In genomic region chr2:205714058-205714776, GRCh38 we compare ENCODE assay signal across 8 cellular contexts. TPM values are rescaled to one million over a fixed set of nuclear protein-coding genes. Genes with fewer than 3 reads are reported as not detected.
DNase-seq lines count a peak whose midpoint lies in the region; ATAC-seq and TF ChIP-seq lines count a peak whose summit lies in the region.

No MANE protein-coding gene starts in this region.

- H3K9me3 ChIP-seq in mesenchymal stem cell (ENCODE audit: control insufficient read depth, low read length) = no peaks in the 10 kb centered on the region

- H3K18ac ChIP-seq in mesenchymal stem cell (ENCODE audit: low read depth in 1 of 2, low read length in 2 of 2) = peak overlapping the region; percentile 77

- peaks cover 0 to 15% of the 10 kb centered on the region in 2 experiments for H3K36me3 ChIP-seq in mesenchymal stem cell (ENCODE audit: control insufficient read depth in 1 of 2, insufficient read depth in 2 of 2, low read depth in 1 of 2, low read length in 2 of 2)

- H3K9me3 Mint-ChIP-seq in WTC11 = peaks cover 5% of the 10 kb centered on the region

- peaks cover 13% of the 10 kb centered on the region for H3K4me1 ChIP-seq in mesenchymal stem cell (ENCODE audit: control insufficient read depth, insufficient read depth, low read depth, low read length)

- H4K8ac ChIP-seq in mesenchymal stem cell (ENCODE audit: low read length) = peak overlapping the region; percentile 53

- peak overlapping the region; percentile 99 for H2AK5ac ChIP-seq in mesenchymal stem cell (ENCODE audit: low read length, severe bottlenecking)

- peaks cover 18% of the 10 kb centered on the region for H3K79me1 ChIP-seq in mesenchymal stem cell (replicated peaks; ENCODE audit: low read length, poor library complexity, severe bottlenecking)

- H3K4ac ChIP-seq in mesenchymal stem cell (ENCODE audit: low read depth in 1 of 2, low read length in 2 of 2) = peak overlapping the region; percentile 17 to 86

- no peak overlapping the region for H3K9ac ChIP-seq in mesenchymal stem cell (ENCODE audit: low read length)

- DNase-seq in GM19240 (ENCODE audit: insufficient read length, low spot score) = peak; percentile 15
- DNase-seq in WTC11 (ENCODE audit: low spot score) = no peak
- DNase-seq in mesenchymal stem cell = peak; percentile 91
- DNase-seq in NCI-H1436 treated with DMSO at 0.1 percent for 48 hours (lab: John Stamatoyannopoulos, UW) = no peak
- DNase-seq in NCI-H2171 treated with DMSO at 0.1 percent for 48 hours (lab: John Stamatoyannopoulos, UW) = no peak
- DNase-seq in nucleus accumbens (lab: John Stamatoyannopoulos, UW) = no peak
- DNase-seq in Ammon's horn (ENCODE audit: low spot score) = no peak

- TF ChIP-seq CTCF in WTC11 (IDR thresholded peaks at IDR 0.05) = no peak

- peaks cover 32% of the 10 kb centered on the region for H3K4me1 Mint-ChIP-seq in WTC11

- peak overlapping the region in 1 of 2 experiments; percentile 3 for H3K14ac ChIP-seq in mesenchymal stem cell (ENCODE audit: low read length in 2 of 2)

- CTCF ChIA-PET in WTC11 (lab: Charles Lee) = interaction anchor here (1.0 kb wide), 1 partner anchor 38 kb away, joined by 3 read pairs; no protein-coding TSS in a partner anchor

- H2AFZ ChIP-seq in mesenchymal stem cell (ENCODE audit: low read depth, low read length) = no peak overlapping the region

- ATAC-seq in HG02981 (IDR thresholded peaks at IDR 0.05; ENCODE audit: unreplicated experiment) = peak; percentile 78
- no peak; the same call in 1 of the 2 replicates for ATAC-seq in WTC11

- H2BK120ac ChIP-seq in mesenchymal stem cell (ENCODE audit: low read depth, low read length) = peak overlapping the region; percentile 37

- 46% methylated on average over 4 of the region's 5 CpGs for WGBS in mesenchymal stem cell

- peak overlapping the region; percentile 15; the same call in 1 of the 2 replicates for H3K27ac Mint-ChIP-seq in WTC11

- no peak overlapping the region for H4K91ac ChIP-seq in mesenchymal stem cell (ENCODE audit: low read length)

- no peaks in the 10 kb centered on the region for H3K27me3 Mint-ChIP-seq in WTC11 (ENCODE audit: low read depth)

- POLR2A ChIA-PET in WTC11 (lab: Charles Lee) = no interaction called here

- H3K4me3 ChIP-seq in mesenchymal stem cell (ENCODE audit: insufficient read depth in 1 of 2, low read depth in 1 of 2, low read length in 2 of 2) = no peak overlapping the region

- peak overlapping the region; percentile 59 to 82 for H2BK12ac ChIP-seq in mesenchymal stem cell (ENCODE audit: low read length in 2 of 2)

- no peak overlapping the region for H2BK5ac ChIP-seq in mesenchymal stem cell (ENCODE audit: low read depth, low read length, poor library complexity, severe bottlenecking)

- H3K23ac ChIP-seq in mesenchymal stem cell (ENCODE audit: low read length in 2 of 2) = no peak overlapping the region

- no peak overlapping the region for H2BK15ac ChIP-seq in mesenchymal stem cell (ENCODE audit: low read depth, poor library complexity, severe bottlenecking)

- no peaks in the 10 kb centered on the region for H3K27me3 ChIP-seq in mesenchymal stem cell (ENCODE audit: control insufficient read depth in 1 of 2, insufficient read depth in 1 of 2, low read length in 2 of 2)

- peak overlapping the region; percentile 79 for H3K27ac ChIP-seq in mesenchymal stem cell (ENCODE audit: low read length, poor library complexity, severe bottlenecking)

- no peak overlapping the region for H3K4me3 Mint-ChIP-seq in WTC11

- peaks cover 4% of the 10 kb centered on the region; the same call in 1 of the 2 replicates for H3K36me3 Mint-ChIP-seq in WTC11

- peak overlapping the region; percentile 7 for H3K4me2 ChIP-seq in mesenchymal stem cell (ENCODE audit: low read length, poor library complexity, severe bottlenecking)

TF ChIP-seq in WTC11, 78 proteins besides CTCF, POLR2A, EP300 and RAD21 (continues in another document):
- TF ChIP-seq ESRRA (CRISPR knock-in tag; IDR thresholded peaks at IDR 0.05; ENCODE audit: borderline replicate concordance) = no peak
- no peak for TF ChIP-seq STAT6 (CRISPR knock-in tag; conservative IDR thresholded peaks at IDR 0.05; ENCODE audit: low read depth)
- no peak for TF ChIP-seq NR2C2 (CRISPR knock-in tag; IDR thresholded peaks at IDR 0.05)
- TF ChIP-seq NR1H2 (CRISPR knock-in tag; IDR thresholded peaks at IDR 0.05) = no peak
- TF ChIP-seq ETV6 (CRISPR knock-in tag; IDR thresholded peaks at IDR 0.05) = no peak
- TF ChIP-seq PRDM15 (CRISPR knock-in tag; IDR thresholded peaks at IDR 0.05) = no peak
- no peak for TF ChIP-seq GABPB1 (CRISPR knock-in tag; IDR thresholded peaks at IDR 0.05)
- no peak for TF ChIP-seq ERG (CRISPR knock-in tag; IDR thresholded peaks at IDR 0.05)
- TF ChIP-seq ZNF425 (CRISPR knock-in tag; conservative IDR thresholded peaks at IDR 0.05) = no peak

RNA-seq across cellular contexts. Expression of gene NRP2, which starts 31.9 kb away (rescaled TPM):
- 19.5 to 41.0 TPM (median 19.9 TPM) in 3 replicates for total RNA-seq in WTC11 (2021)
- polyA plus RNA-seq in mesenchymal stem cell (2013, experiment 1 of 2) = 87.1 TPM
- polyA plus RNA-seq in mesenchymal stem cell (2013, experiment 2 of 2) = 83.3 TPM

Comparison
In these comparisons a context has a peak if more than half of its experiments do, and no peak if none do; other contexts are left out.
1. DNase-seq: peak in GM19240 (single experiment) and mesenchymal stem cell (single experiment); none in WTC11 (single experiment), NCI-H1436 treated with DMSO at 0.1 percent for 48 hours (single experiment), NCI-H2171 treated with DMSO at 0.1 percent for 48 hours (single experiment), nucleus accumbens (0 of 56) and Ammon's horn (single experiment).